2 cellular contexts compared by ENCODE assay signal in the genomic region with DNA sequence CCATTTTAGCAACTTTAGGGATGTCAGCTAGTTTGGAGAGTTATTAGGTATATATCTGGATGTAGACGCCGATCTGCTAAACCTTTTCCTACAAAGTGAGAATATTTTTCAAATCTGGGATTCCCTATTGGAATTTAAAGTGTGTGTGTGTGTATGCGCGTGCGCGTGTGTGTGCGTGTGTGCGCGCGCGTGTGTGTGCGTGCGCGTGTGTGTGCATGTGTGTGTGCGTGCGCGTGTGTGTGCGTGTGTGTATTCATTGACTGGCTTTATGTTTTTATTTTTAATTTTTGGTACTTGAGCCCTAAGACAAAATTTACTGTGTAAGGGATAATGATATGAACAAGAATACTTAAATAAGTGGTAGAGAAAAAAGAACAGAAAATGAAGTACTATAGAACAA.
TF ChIP-seq lines count a peak whose summit lies in the region.

No MANE protein-coding gene starts in this region.

TF ChIP-seq in HEK293, 187 proteins besides CTCF, POLR2A, EP300 and RAD21:
- TF ChIP-seq, protein P1, sequence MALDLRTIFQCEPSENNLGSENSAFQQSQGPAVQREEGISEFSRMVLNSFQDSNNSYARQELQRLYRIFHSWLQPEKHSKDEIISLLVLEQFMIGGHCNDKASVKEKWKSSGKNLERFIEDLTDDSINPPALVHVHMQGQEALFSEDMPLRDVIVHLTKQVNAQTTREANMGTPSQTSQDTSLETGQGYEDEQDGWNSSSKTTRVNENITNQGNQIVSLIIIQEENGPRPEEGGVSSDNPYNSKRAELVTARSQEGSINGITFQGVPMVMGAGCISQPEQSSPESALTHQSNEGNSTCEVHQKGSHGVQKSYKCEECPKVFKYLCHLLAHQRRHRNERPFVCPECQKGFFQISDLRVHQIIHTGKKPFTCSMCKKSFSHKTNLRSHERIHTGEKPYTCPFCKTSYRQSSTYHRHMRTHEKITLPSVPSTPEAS (tag by site-specific recombination; IDR thresholded peaks at IDR 0.05): peak; percentile 77
- TF ChIP-seq, protein P2, sequence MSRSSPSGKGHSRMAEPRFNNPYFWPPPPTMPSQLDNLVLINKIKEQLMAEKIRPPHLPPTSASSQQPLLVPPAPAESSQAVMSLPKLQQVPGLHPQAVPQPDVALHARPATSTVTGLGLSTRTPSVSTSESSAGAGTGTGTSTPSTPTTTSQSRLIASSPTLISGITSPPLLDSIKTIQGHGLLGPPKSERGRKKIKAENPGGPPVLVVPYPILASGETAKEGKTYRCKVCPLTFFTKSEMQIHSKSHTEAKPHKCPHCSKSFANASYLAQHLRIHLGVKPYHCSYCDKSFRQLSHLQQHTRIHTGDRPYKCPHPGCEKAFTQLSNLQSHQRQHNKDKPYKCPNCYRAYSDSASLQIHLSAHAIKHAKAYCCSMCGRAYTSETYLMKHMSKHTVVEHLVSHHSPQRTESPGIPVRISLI (tag by site-specific recombination; IDR thresholded peaks at IDR 0.05): no peak
- no peak for TF ChIP-seq ZNF473 (tag by site-specific recombination; IDR thresholded peaks at IDR 0.05)
- TF ChIP-seq, protein P3, sequence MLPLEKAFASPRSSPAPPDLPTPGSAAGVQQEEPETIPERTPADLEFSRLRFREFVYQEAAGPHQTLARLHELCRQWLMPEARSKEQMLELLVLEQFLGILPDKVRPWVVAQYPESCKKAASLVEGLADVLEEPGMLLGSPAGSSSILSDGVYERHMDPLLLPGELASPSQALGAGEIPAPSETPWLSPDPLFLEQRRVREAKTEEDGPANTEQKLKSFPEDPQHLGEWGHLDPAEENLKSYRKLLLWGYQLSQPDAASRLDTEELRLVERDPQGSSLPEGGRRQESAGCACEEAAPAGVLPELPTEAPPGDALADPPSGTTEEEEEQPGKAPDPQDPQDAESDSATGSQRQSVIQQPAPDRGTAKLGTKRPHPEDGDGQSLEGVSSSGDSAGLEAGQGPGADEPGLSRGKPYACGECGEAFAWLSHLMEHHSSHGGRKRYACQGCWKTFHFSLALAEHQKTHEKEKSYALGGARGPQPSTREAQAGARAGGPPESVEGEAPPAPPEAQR (tag by site-specific recombination; IDR thresholded peaks at IDR 0.05): no peak
- TF ChIP-seq, protein P4, sequence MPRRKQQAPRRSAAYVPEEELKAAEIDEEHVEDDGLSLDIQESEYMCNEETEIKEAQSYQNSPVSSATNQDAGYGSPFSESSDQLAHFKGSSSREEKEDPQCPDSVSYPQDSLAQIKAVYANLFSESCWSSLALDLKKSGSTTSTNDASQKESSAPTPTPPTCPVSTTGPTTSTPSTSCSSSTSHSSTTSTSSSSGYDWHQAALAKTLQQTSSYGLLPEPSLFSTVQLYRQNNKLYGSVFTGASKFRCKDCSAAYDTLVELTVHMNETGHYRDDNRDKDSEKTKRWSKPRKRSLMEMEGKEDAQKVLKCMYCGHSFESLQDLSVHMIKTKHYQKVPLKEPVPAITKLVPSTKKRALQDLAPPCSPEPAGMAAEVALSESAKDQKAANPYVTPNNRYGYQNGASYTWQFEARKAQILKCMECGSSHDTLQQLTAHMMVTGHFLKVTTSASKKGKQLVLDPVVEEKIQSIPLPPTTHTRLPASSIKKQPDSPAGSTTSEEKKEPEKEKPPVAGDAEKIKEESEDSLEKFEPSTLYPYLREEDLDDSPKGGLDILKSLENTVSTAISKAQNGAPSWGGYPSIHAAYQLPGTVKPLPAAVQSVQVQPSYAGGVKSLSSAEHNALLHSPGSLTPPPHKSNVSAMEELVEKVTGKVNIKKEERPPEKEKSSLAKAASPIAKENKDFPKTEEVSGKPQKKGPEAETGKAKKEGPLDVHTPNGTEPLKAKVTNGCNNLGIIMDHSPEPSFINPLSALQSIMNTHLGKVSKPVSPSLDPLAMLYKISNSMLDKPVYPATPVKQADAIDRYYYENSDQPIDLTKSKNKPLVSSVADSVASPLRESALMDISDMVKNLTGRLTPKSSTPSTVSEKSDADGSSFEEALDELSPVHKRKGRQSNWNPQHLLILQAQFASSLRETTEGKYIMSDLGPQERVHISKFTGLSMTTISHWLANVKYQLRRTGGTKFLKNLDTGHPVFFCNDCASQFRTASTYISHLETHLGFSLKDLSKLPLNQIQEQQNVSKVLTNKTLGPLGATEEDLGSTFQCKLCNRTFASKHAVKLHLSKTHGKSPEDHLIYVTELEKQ (tag by site-specific recombination; IDR thresholded peaks at IDR 0.05; ENCODE audit: borderline replicate concordance): no peak
- TF ChIP-seq REPIN1 (tag by site-specific recombination; IDR thresholded peaks at IDR 0.05; ENCODE audit: low read depth): no peak

TF ChIP-seq in GM12878, 131 proteins besides CTCF, POLR2A, EP300 and RAD21:
- TF ChIP-seq, protein P5, sequence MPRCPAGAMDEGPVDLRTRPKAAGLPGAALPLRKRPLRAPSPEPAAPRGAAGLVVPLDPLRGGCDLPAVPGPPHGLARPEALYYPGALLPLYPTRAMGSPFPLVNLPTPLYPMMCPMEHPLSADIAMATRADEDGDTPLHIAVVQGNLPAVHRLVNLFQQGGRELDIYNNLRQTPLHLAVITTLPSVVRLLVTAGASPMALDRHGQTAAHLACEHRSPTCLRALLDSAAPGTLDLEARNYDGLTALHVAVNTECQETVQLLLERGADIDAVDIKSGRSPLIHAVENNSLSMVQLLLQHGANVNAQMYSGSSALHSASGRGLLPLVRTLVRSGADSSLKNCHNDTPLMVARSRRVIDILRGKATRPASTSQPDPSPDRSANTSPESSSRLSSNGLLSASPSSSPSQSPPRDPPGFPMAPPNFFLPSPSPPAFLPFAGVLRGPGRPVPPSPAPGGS (IDR thresholded peaks at IDR 0.05; ENCODE audit: borderline replicate concordance, insufficient read depth, low read depth, low read length, poor library complexity, severe bottlenecking): peak; percentile 71
- TF ChIP-seq POLR2AphosphoS5 (IDR thresholded peaks at IDR 0.05; ENCODE audit: low read length) (no peak), MTA2 (IDR thresholded peaks at IDR 0.05; ENCODE audit: low read depth) (no peak)
- TF ChIP-seq, protein P6, sequence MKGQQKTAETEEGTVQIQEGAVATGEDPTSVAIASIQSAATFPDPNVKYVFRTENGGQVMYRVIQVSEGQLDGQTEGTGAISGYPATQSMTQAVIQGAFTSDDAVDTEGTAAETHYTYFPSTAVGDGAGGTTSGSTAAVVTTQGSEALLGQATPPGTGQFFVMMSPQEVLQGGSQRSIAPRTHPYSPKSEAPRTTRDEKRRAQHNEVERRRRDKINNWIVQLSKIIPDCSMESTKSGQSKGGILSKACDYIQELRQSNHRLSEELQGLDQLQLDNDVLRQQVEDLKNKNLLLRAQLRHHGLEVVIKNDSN (IDR thresholded peaks at IDR 0.05; ENCODE audit: borderline replicate concordance, extremely low read length, insufficient read depth, low read depth, low read length): no peak
- TF ChIP-seq, protein P7, sequence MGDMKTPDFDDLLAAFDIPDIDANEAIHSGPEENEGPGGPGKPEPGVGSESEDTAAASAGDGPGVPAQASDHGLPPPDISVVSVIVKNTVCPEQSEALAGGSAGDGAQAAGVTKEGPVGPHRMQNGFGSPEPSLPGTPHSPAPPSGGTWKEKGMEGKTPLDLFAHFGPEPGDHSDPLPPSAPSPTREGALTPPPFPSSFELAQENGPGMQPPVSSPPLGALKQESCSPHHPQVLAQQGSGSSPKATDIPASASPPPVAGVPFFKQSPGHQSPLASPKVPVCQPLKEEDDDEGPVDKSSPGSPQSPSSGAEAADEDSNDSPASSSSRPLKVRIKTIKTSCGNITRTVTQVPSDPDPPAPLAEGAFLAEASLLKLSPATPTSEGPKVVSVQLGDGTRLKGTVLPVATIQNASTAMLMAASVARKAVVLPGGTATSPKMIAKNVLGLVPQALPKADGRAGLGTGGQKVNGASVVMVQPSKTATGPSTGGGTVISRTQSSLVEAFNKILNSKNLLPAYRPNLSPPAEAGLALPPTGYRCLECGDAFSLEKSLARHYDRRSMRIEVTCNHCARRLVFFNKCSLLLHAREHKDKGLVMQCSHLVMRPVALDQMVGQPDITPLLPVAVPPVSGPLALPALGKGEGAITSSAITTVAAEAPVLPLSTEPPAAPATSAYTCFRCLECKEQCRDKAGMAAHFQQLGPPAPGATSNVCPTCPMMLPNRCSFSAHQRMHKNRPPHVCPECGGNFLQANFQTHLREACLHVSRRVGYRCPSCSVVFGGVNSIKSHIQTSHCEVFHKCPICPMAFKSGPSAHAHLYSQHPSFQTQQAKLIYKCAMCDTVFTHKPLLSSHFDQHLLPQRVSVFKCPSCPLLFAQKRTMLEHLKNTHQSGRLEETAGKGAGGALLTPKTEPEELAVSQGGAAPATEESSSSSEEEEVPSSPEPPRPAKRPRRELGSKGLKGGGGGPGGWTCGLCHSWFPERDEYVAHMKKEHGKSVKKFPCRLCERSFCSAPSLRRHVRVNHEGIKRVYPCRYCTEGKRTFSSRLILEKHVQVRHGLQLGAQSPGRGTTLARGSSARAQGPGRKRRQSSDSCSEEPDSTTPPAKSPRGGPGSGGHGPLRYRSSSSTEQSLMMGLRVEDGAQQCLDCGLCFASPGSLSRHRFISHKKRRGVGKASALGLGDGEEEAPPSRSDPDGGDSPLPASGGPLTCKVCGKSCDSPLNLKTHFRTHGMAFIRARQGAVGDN (IDR thresholded peaks at IDR 0.05): no peak
- TF ChIP-seq, protein P8, sequence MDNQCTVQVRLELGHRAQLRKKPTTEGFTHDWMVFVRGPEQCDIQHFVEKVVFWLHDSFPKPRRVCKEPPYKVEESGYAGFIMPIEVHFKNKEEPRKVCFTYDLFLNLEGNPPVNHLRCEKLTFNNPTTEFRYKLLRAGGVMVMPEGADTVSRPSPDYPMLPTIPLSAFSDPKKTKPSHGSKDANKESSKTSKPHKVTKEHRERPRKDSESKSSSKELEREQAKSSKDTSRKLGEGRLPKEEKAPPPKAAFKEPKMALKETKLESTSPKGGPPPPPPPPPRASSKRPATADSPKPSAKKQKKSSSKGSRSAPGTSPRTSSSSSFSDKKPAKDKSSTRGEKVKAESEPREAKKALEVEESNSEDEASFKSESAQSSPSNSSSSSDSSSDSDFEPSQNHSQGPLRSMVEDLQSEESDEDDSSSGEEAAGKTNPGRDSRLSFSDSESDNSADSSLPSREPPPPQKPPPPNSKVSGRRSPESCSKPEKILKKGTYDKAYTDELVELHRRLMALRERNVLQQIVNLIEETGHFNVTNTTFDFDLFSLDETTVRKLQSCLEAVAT (IDR thresholded peaks at IDR 0.05): no peak
